8 cellular contexts compared by ENCODE assay signal in genomic region chr4:80335554-80336358, GRCh38. TPM values are rescaled to one million over a fixed set of nuclear protein-coding genes. Genes with fewer than 3 reads are reported as not detected.
A peak's percentile ranks its signal among the peaks of the same experiment; 100 is the strongest.
DNase-seq lines count a peak whose midpoint lies in the region; ATAC-seq and TF ChIP-seq lines count a peak whose summit lies in the region.

CFAP299 (plus strand) TSS chr4:80335730.

- no peaks in the 10 kb centered on the region for H3K9me3 Mint-ChIP-seq in CD8-positive, alpha-beta T cell
- H3K9me3 Mint-ChIP-seq in natural killer cell treated with Interleukin-12 subunit alpha and Interleukin-12 subunit beta and Interleukin-15 and Interleukin-18, amount 100 ng/mL, for 72 hours: no peaks in the 10 kb centered on the region
- H3K9me3 Mint-ChIP-seq in stimulated activated naive CD8-positive, alpha-beta T cell treated with anti-CD3 and anti-CD28 coated beads, Interleukin-15, amount 100 ng/mL, for 72 hours: no peaks in the 10 kb centered on the region

- peaks cover 14% of the 10 kb centered on the region for H3K4me1 Mint-ChIP-seq in CD8-positive, alpha-beta T cell (ENCODE audit: low read depth)
- H3K4me1 Mint-ChIP-seq in natural killer cell treated with Interleukin-12 subunit alpha and Interleukin-12 subunit beta and Interleukin-15 and Interleukin-18, amount 100 ng/mL, for 72 hours (ENCODE audit: low read depth in 2 of 2): peaks cover 4 to 5% of the 10 kb centered on the region in 2 donors
- H3K4me1 Mint-ChIP-seq in stimulated activated naive CD8-positive, alpha-beta T cell treated with anti-CD3 and anti-CD28 coated beads, Interleukin-15, amount 100 ng/mL, for 72 hours: peaks cover 9% of the 10 kb centered on the region

- H3K4me3 Mint-ChIP-seq in CD8-positive, alpha-beta T cell: peak within 1 kb of the TSS; percentile 87
- H3K4me3 Mint-ChIP-seq in natural killer cell treated with Interleukin-12 subunit alpha and Interleukin-12 subunit beta and Interleukin-15 and Interleukin-18, amount 100 ng/mL, for 72 hours: peak within 1 kb of the TSS; percentile 80
- H3K4me3 Mint-ChIP-seq in stimulated activated naive CD8-positive, alpha-beta T cell treated with anti-CD3 and anti-CD28 coated beads, Interleukin-15, amount 100 ng/mL, for 72 hours: peak within 1 kb of the TSS; percentile 85 to 93

- H3K4me3 ChIP-seq in CD8-positive, alpha-beta T cell (ENCODE audit: low read depth, low read length): peak within 1 kb of the TSS; percentile 56
- H3K4me3 ChIP-seq in fibroblast of pulmonary artery (replicated peaks; ENCODE audit: low read depth, low read length): peak within 1 kb of the TSS; percentile 73

- H3K36me3 Mint-ChIP-seq in CD8-positive, alpha-beta T cell: no peaks in the 10 kb centered on the region
- no peaks in the 10 kb centered on the region for H3K36me3 Mint-ChIP-seq in natural killer cell treated with Interleukin-12 subunit alpha and Interleukin-12 subunit beta and Interleukin-15 and Interleukin-18, amount 100 ng/mL, for 72 hours

- CTCF ChIA-PET in CD8-positive, alpha-beta T cell (lab: Charles Lee): no interaction called here

- intact Hi-C loops in CD8-positive, alpha-beta T cell (cut with DNase I, micrococcal nuclease): no loop called here

- no peaks in the 10 kb centered on the region for H3K27me3 ChIP-seq in CD8-positive, alpha-beta T cell (ENCODE audit: insufficient read depth, low read length)

- H3K27ac ChIP-seq in CD8-positive, alpha-beta T cell (ENCODE audit: low read depth, low read length): no peak within 1 kb of the TSS

- peaks cover 5% of the 10 kb centered on the region for H3K4me1 ChIP-seq in CD8-positive, alpha-beta T cell (ENCODE audit: insufficient read depth, low read length)

- peak in 6 of 7 experiments; percentile 14 to 60 (median 32) for DNase-seq in CD8-positive, alpha-beta T cell
- DNase-seq in NOMO-1 treated with DMSO at 0.1 percent for 48 hours (lab: John Stamatoyannopoulos, UW; ENCODE audit: unreplicated experiment) (peak; percentile 76), fibroblast of pulmonary artery (ENCODE audit: low read depth) (peak; percentile 91)
- peak; percentile 49 for DNase-seq in activated T-cell treated with anti-CD3 and anti-CD28 coated beads, Interleukin-2, amount 50 U/mL, for 1 hour
- peak; percentile 66 for DNase-seq in natural killer cell treated with Interleukin-12 subunit alpha and Interleukin-12 subunit beta and Interleukin-15 and Interleukin-18, amount 100 ng/mL, for 72 hours (ENCODE audit: low spot score)
- DNase-seq in stimulated activated naive CD8-positive, alpha-beta T cell treated with anti-CD3 and anti-CD28 coated beads, Interleukin-15, amount 100 ng/mL, for 72 hours: peak; percentile 44 to 65

- no peak for TF ChIP-seq CTCF in CD8-positive, alpha-beta T cell (IDR thresholded peaks at IDR 0.05)
- peak; percentile 49 for TF ChIP-seq CTCF in fibroblast of pulmonary artery (IDR thresholded peaks at IDR 0.05; ENCODE audit: low read length, missing control alignments)

- peaks cover 18% of the 10 kb centered on the region for H3K27me3 Mint-ChIP-seq in CD8-positive, alpha-beta T cell (ENCODE audit: low read depth)
- peaks cover 11 to 16% of the 10 kb centered on the region in 2 donors for H3K27me3 Mint-ChIP-seq in natural killer cell treated with Interleukin-12 subunit alpha and Interleukin-12 subunit beta and Interleukin-15 and Interleukin-18, amount 100 ng/mL, for 72 hours
- H3K27me3 Mint-ChIP-seq in stimulated activated naive CD8-positive, alpha-beta T cell treated with anti-CD3 and anti-CD28 coated beads, Interleukin-15, amount 100 ng/mL, for 72 hours: peaks cover 11% of the 10 kb centered on the region

- no peak within 1 kb of the TSS for H3K27ac Mint-ChIP-seq in CD8-positive, alpha-beta T cell
- H3K27ac Mint-ChIP-seq in natural killer cell treated with Interleukin-12 subunit alpha and Interleukin-12 subunit beta and Interleukin-15 and Interleukin-18, amount 100 ng/mL, for 72 hours: no peak within 1 kb of the TSS
- peak within 1 kb of the TSS in 1 of 2 donors; percentile 20 for H3K27ac Mint-ChIP-seq in stimulated activated naive CD8-positive, alpha-beta T cell treated with anti-CD3 and anti-CD28 coated beads, Interleukin-15, amount 100 ng/mL, for 72 hours

- no peaks in the 10 kb centered on the region for H3K9me3 ChIP-seq in CD8-positive, alpha-beta T cell (ENCODE audit: low read length)

- no peaks in the 10 kb centered on the region for H3K36me3 ChIP-seq in CD8-positive, alpha-beta T cell (ENCODE audit: insufficient read depth, low read length)

- peak; percentile 55 for ATAC-seq in CD8-positive, alpha-beta T cell
- ATAC-seq in GM19463 (IDR thresholded peaks at IDR 0.05; ENCODE audit: unreplicated experiment) (peak; percentile 96), HG03571 (IDR thresholded peaks at IDR 0.05; ENCODE audit: unreplicated experiment) (peak; percentile 92)
- ATAC-seq in natural killer cell treated with Interleukin-12 subunit alpha and Interleukin-12 subunit beta and Interleukin-15 and Interleukin-18, amount 100 ng/mL, for 72 hours: peak; percentile 91 to 93
- ATAC-seq in stimulated activated naive CD8-positive, alpha-beta T cell treated with anti-CD3 and anti-CD28 coated beads, Interleukin-15, amount 100 ng/mL, for 72 hours: peak; percentile 92

- POLR2A ChIA-PET in CD8-positive, alpha-beta T cell (lab: Charles Lee): no interaction called here

RNA-seq across cellular contexts. Expression of gene CFAP299, which starts in this region (rescaled TPM):
- not detected for total RNA-seq in CD8-positive, alpha-beta T cell
- not detected for total RNA-seq in natural killer cell treated with Interleukin-12 subunit alpha and Interleukin-12 subunit beta and Interleukin-15 and Interleukin-18, amount 100 ng/mL, for 72 hours

Comparison
In these comparisons a context has a peak if more than half of its experiments do, and no peak if none do; other contexts are left out.
1. Peak in DNase-seq, ATAC-seq and H3K4me3 ChIP-seq in CD8-positive, alpha-beta T cell; RNA of the gene not detected or under 1 TPM.
2. Peak in DNase-seq and ATAC-seq in natural killer cell treated with Interleukin-12 subunit alpha and Interleukin-12 subunit beta and Interleukin-15 and Interleukin-18, amount 100 ng/mL, for 72 hours; RNA of the gene not detected or under 1 TPM.
3. DNase-seq: peak in every context shown above with its lines; median percentile 91 in fibroblast of pulmonary artery; 76 in NOMO-1 treated with DMSO at 0.1 percent for 48 hours; 66 in natural killer cell treated with Interleukin-12 subunit alpha and Interleukin-12 subunit beta and Interleukin-15 and Interleukin-18, amount 100 ng/mL, for 72 hours; 54 in stimulated activated naive CD8-positive, alpha-beta T cell treated with anti-CD3 and anti-CD28 coated beads, Interleukin-15, amount 100 ng/mL, for 72 hours; 49 in activated T-cell treated with anti-CD3 and anti-CD28 coated beads, Interleukin-2, amount 50 U/mL, for 1 hour; 32 in CD8-positive, alpha-beta T cell.